8 cellular contexts compared by ENCODE assay signal in genomic region chrX:40107291-40108083, GRCh38. TPM values are rescaled to one million over a fixed set of nuclear protein-coding genes. Genes with fewer than 3 reads are reported as not detected.
DNase-seq lines count a peak whose midpoint lies in the region; ATAC-seq and TF ChIP-seq lines count a peak whose summit lies in the region.

No MANE protein-coding gene starts in this region.

- no peaks in the 10 kb centered on the region for H3K9me3 Mint-ChIP-seq in activated naive CD8-positive, alpha-beta T cell treated with anti-CD3 and anti-CD28 coated beads for 36 hours

- TF ChIP-seq CTCF in GM12864 (IDR thresholded peaks at IDR 0.05; ENCODE audit: low read depth, low read length, missing control alignments), result no peak
- TF ChIP-seq CTCF in gastrocnemius medialis (IDR thresholded peaks at IDR 0.05 in 4 of 5, conservative IDR thresholded peaks at IDR 0.05 in 1 of 5), result no peak

- peak overlapping the region; percentile 77 for H3K4me3 Mint-ChIP-seq in activated naive CD8-positive, alpha-beta T cell treated with anti-CD3 and anti-CD28 coated beads for 36 hours

- H3K36me3 ChIP-seq in gastrocnemius medialis, result no peaks in the 10 kb centered on the region

- H3K36me3 Mint-ChIP-seq in activated naive CD8-positive, alpha-beta T cell treated with anti-CD3 and anti-CD28 coated beads for 36 hours, result no peaks in the 10 kb centered on the region

- peaks cover 0 to 15% (median 10%) of the 10 kb centered on the region in 3 donors for H3K27me3 ChIP-seq in gastrocnemius medialis

- peaks cover 3% of the 10 kb centered on the region for H3K27me3 Mint-ChIP-seq in activated naive CD8-positive, alpha-beta T cell treated with anti-CD3 and anti-CD28 coated beads for 36 hours

- H3K4me3 ChIP-seq in GM12864 (ENCODE audit: low read depth, low read length) (peak overlapping the region; percentile 54), iPS-11a (ENCODE audit: low read depth, low read length) (peak overlapping the region; percentile 35), gastrocnemius medialis (peak overlapping the region; percentile 57 to 79 (median 66))

- intact Hi-C loops in gastrocnemius medialis (cut with DNase I; ENCODE audit: low total_unique reads), result loop anchor here (2.0 kb wide), 2 partner anchors 13 to 69 kb away; no protein-coding TSS in a partner anchor

- H3K27ac ChIP-seq in gastrocnemius medialis, result peak overlapping the region; percentile 86 to 95 (median 92)

- DNase-seq in GM12864 (ENCODE audit: low read depth) (no peak), NCI-H1417 treated with DMSO at 0.1 percent for 48 hours (lab: John Stamatoyannopoulos, UW) (peak; percentile 53), gastrocnemius medialis (peak in 1 of 2 donors; percentile 71)
- DNase-seq in activated naive CD8-positive, alpha-beta T cell treated with anti-CD3 and anti-CD28 coated beads for 36 hours, result no peak

- peak; percentile 13 to 25 for ATAC-seq in gastrocnemius medialis
- ATAC-seq in HG02610 (IDR thresholded peaks at IDR 0.05; ENCODE audit: unreplicated experiment), result no peak
- ATAC-seq in HG03520 (IDR thresholded peaks at IDR 0.05; ENCODE audit: unreplicated experiment), result no peak
- no peak for ATAC-seq in HG03439 (IDR thresholded peaks at IDR 0.05; ENCODE audit: unreplicated experiment)

- H3K9me3 ChIP-seq in gastrocnemius medialis, result no peaks in the 10 kb centered on the region

- in situ Hi-C loops in gastrocnemius medialis (cut with MboI; ENCODE audit: low sequenced_read_pairs in 4 of 4), result no loop called here

- TF ChIP-seq POLR2A in gastrocnemius medialis (IDR thresholded peaks at IDR 0.05), result no peak

- H3K27ac Mint-ChIP-seq in activated naive CD8-positive, alpha-beta T cell treated with anti-CD3 and anti-CD28 coated beads for 36 hours, result peak overlapping the region; percentile 83

- H3K4me1 Mint-ChIP-seq in activated naive CD8-positive, alpha-beta T cell treated with anti-CD3 and anti-CD28 coated beads for 36 hours, result peaks cover 8% of the 10 kb centered on the region

- H3K4me1 ChIP-seq in gastrocnemius medialis, result peaks cover 6 to 12% of the 10 kb centered on the region in 2 donors

RNA-seq across cellular contexts. Expression of gene BCOR, which starts 9.7 kb away (rescaled TPM):
- 10 to 100 TPM; 32.3 to 36.0 TPM for total RNA-seq in activated naive CD8-positive, alpha-beta T cell treated with anti-CD3 and anti-CD28 coated beads for 36 hours
- total RNA-seq in gastrocnemius medialis, result 10 to 100 TPM in 3 of 4 donors, 1 to 10 TPM in 1; 6.5 to 43.8 (median 18.4) TPM

Comparison
In these comparisons a context has a peak if more than half of its experiments do, and no peak if none do; other contexts are left out.
1. ATAC-seq: peak in gastrocnemius medialis (2 of 2); none in HG02610 (single experiment), HG03520 (single experiment) and HG03439 (single experiment).
2. Peak in every context shown above with its lines, with median percentiles within 50 percentile points of each other: H3K4me3 ChIP-seq.